9 cellular contexts compared by ENCODE assay signal in the genomic region with DNA sequence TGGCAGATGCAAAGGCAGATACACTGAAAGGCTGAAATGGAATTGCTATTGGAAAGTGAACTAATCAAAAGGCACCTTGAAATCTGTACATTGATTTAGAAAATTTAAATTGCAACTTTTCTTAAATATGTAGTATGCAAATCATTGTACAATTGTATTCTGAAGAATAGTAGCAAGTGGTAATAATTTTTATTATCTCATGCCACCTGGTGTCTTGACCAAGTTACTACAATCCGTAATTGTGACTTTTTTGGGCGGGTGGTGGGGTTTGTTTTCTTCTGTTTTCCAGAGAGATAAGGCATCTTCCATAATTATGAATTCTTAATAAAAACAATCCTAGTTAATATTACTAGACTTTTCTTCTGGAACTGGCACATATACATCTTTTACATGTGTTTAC. TPM values are rescaled to one million over a fixed set of nuclear protein-coding genes. Genes with fewer than 3 reads are reported as not detected.
A peak's percentile ranks its signal among the peaks of the same experiment; 100 is the strongest.
DNase-seq lines count a peak whose midpoint lies in the region; ATAC-seq and TF ChIP-seq lines count a peak whose summit lies in the region.
"Had no signal": no experiment of that assay in that cellular context is flagged by ENCODE, and none has a peak within 500 bp of the region (broad histone marks: within the 10 kb centered on the region; RNA-seq: fewer than 3 reads in every experiment).

No MANE protein-coding gene starts in this region.

- H3K36me3 Mint-ChIP-seq in neural progenitor cell = no peaks in the 10 kb centered on the region

- H3F3A ChIP-seq in neural progenitor cell (ENCODE audit: low read depth) = no peaks in the 10 kb centered on the region

- TF ChIP-seq CTCF in neural progenitor cell (IDR thresholded peaks at IDR 0.05) = peak; percentile 73

- peak; percentile 51 for ATAC-seq in GM21447 (IDR thresholded peaks at IDR 0.05; ENCODE audit: unreplicated experiment)
- ATAC-seq in activated CD4-positive, CD25-positive, alpha-beta regulatory T cell treated with anti-CD3 and anti-CD28 coated beads, Interleukin-2, amount 50 U/mL, for 24 hours = no peak

- no peaks in the 10 kb centered on the region for H3K4me1 ChIP-seq in neural progenitor cell

- no peak overlapping the region for H3K4me3 ChIP-seq in neural progenitor cell

- H3K9me3 Mint-ChIP-seq in neural progenitor cell = no peaks in the 10 kb centered on the region
- H3K9me3 Mint-ChIP-seq: T-helper 1 cell treated with Interleukin-12 subunit alpha and Interleukin-12 subunit beta and Interleukin-4 antibody, amounts not matched to agents 30 μg/mL and 1 μg/mL, for 36 hours had no signal

- H4K20me1 ChIP-seq in neural progenitor cell (ENCODE audit: low read depth) = no peaks in the 10 kb centered on the region

- H3K27me3 Mint-ChIP-seq in neural progenitor cell (ENCODE audit: insufficient read depth, low read depth) = peaks cover 2% of the 10 kb centered on the region

- no peak overlapping the region for H2AFZ ChIP-seq in neural progenitor cell (replicated peaks)

- H3K4me3 Mint-ChIP-seq in neural progenitor cell = no peak overlapping the region
- H3K4me3 Mint-ChIP-seq: T-helper 1 cell treated with Interleukin-12 subunit alpha and Interleukin-12 subunit beta and Interleukin-4 antibody, amounts not matched to agents 30 μg/mL and 1 μg/mL, for 36 hours had no signal

- no peaks in the 10 kb centered on the region for H3K9me3 ChIP-seq in neural progenitor cell (ENCODE audit: low read depth)

- no peaks in the 10 kb centered on the region for H3K36me3 ChIP-seq in neural progenitor cell

- peaks cover 4% of the 10 kb centered on the region for H3K4me1 Mint-ChIP-seq in neural progenitor cell

- no peak overlapping the region for H3K27ac ChIP-seq in neural progenitor cell

- H3K27me3 ChIP-seq in neural progenitor cell = no peaks in the 10 kb centered on the region

- no peak overlapping the region for H3K4me2 ChIP-seq in neural progenitor cell

- H3K27ac Mint-ChIP-seq in neural progenitor cell = no peak overlapping the region
- H3K27ac Mint-ChIP-seq: T-helper 1 cell treated with Interleukin-12 subunit alpha and Interleukin-12 subunit beta and Interleukin-4 antibody, amounts not matched to agents 30 μg/mL and 1 μg/mL, for 36 hours had no signal

- H3K9ac ChIP-seq in neural progenitor cell = no peak overlapping the region

- H3K79me2 ChIP-seq in neural progenitor cell (ENCODE audit: low read depth) = no peaks in the 10 kb centered on the region

- DNase-seq in DMS53 (lab: John Stamatoyannopoulos, UW) (peak; percentile 45), NCI-H774 (lab: John Stamatoyannopoulos, UW) (peak; percentile 45), dermis microvascular lymphatic vessel endothelial cell (ENCODE audit: low read depth in 2 of 2) (peak; percentile 11 to 32), neural progenitor cell (ENCODE audit: low spot score) (peak; percentile 23), NOMO-1 treated with dmso at 0.1 percent for 144 hours (lab: John Stamatoyannopoulos, UW; ENCODE audit: unreplicated experiment) (no peak)
- no peak for DNase-seq in activated CD8-positive, alpha-beta memory T cell treated with anti-CD3 and anti-CD28 coated beads, Interleukin-2, amount 50 U/mL, for 4 hours

RNA-seq across cellular contexts. Expression of gene BCKDHB, which starts 12.5 kb away (rescaled TPM):
- total RNA-seq in dermis microvascular lymphatic vessel endothelial cell (7.7 and 8.6 TPM in 2 replicates), neural progenitor cell (ENCODE audit: low replicate concordance) (48.2 and 48.5 TPM in 2 replicates)

Comparison
In these comparisons a context has a peak if more than half of its experiments do, and no peak if none do; other contexts are left out.
1. DNase-seq: peak in DMS53 (single experiment), NCI-H774 (single experiment), dermis microvascular lymphatic vessel endothelial cell (2 of 2) and neural progenitor cell (single experiment); none in activated CD8-positive, alpha-beta memory T cell treated with anti-CD3 and anti-CD28 coated beads, Interleukin-2, amount 50 U/mL, for 4 hours (single experiment) and NOMO-1 treated with dmso at 0.1 percent for 144 hours (single experiment).